In the genomic region with DNA sequence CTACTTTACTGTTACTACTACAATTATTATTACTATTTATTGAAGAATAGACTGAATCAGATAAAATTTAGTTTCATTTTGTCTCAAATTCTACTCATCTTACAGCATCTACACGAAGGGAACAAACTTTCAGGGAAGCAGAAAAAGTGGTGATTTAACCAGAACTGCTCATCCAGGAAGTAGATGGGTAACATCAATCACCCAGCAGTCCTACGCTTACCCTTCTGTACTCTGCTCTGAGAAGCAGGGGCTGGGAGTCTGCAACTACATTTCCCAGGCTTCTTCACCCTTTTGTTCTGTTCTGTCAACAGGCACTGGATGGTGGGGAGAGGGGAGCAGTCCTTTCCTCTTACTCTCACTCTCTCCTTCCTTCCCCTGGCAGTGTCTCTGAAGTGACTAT, we compare ENCODE assay signal across 29 cellular contexts. TPM values are rescaled to one million over a fixed set of nuclear protein-coding genes. Genes with fewer than 3 reads are reported as not detected.
DNase-seq lines count a peak whose midpoint lies in the region; ATAC-seq lines count a peak whose summit lies in the region.
"Had no signal": no experiment of that assay in that cellular context is flagged by ENCODE, and none has a peak within 500 bp of the region (broad histone marks: within the 10 kb centered on the region; RNA-seq: fewer than 3 reads in every experiment).

No MANE protein-coding gene starts in this region.

- H3K36me3 Mint-ChIP-seq in activated CD4-positive, alpha-beta T cell treated with anti-CD3 and anti-CD28 coated beads, Interleukin-2, amount 10 ng/mL, durations not matched to agents 24 days and 14 days (ENCODE audit: low read depth), result peaks cover 44% of the 10 kb centered on the region
- H3K36me3 Mint-ChIP-seq in activated naive CD8-positive, alpha-beta T cell treated with anti-CD3 and anti-CD28 coated beads, Interleukin-2, amount 10 ng/mL, durations not matched to agents 7 days and 5 days, result peaks cover 56% of the 10 kb centered on the region
- peaks cover 25% of the 10 kb centered on the region for H3K36me3 Mint-ChIP-seq in activated naive CD8-positive, alpha-beta T cell treated with anti-CD3 and anti-CD28 coated beads, Interleukin-2, amount 50 U/mL, for 24 hours (ENCODE audit: low read depth)
- peaks cover 5% of the 10 kb centered on the region for H3K36me3 Mint-ChIP-seq in T-helper 17 cell (ENCODE audit: low read depth)
- H3K36me3 Mint-ChIP-seq in naive thymus-derived CD4-positive, alpha-beta T cell, result peaks cover 12 to 56% (median 39%) of the 10 kb centered on the region in 5 donors

- H3K4me3 Mint-ChIP-seq in activated CD4-positive, alpha-beta T cell treated with anti-CD3 and anti-CD28 coated beads, Interleukin-2, amount 10 ng/mL, durations not matched to agents 24 days and 14 days, result no peak overlapping the region
- H3K4me3 Mint-ChIP-seq in activated naive CD8-positive, alpha-beta T cell treated with anti-CD3 and anti-CD28 coated beads, Interleukin-2, amount 10 ng/mL, durations not matched to agents 7 days and 5 days, result no peak overlapping the region
- H3K4me3 Mint-ChIP-seq in activated naive CD8-positive, alpha-beta T cell treated with anti-CD3 and anti-CD28 coated beads, Interleukin-2, amount 50 U/mL, for 24 hours, result no peak overlapping the region
- H3K4me3 Mint-ChIP-seq in T-helper 17 cell, result peak overlapping the region; percentile 39
- peak overlapping the region in 4 of 10 donors; percentile 5 to 44 (median 24) for H3K4me3 Mint-ChIP-seq in naive thymus-derived CD4-positive, alpha-beta T cell
- H3K4me3 Mint-ChIP-seq: CD4-positive, alpha-beta T cell; GM23338; HFFc6 had no signal

- H3K27ac ChIP-seq in naive thymus-derived CD4-positive, alpha-beta T cell (ENCODE audit: low read depth, low read length), result no peak overlapping the region
- H3K27ac ChIP-seq: BLaER1 had no signal

- peak; percentile 79 for ATAC-seq in activated naive CD8-positive, alpha-beta T cell treated with anti-CD3 and anti-CD28 coated beads, Interleukin-2, amount 10 ng/mL, durations not matched to agents 7 days and 5 days (ENCODE audit: low read depth)
- no peak for ATAC-seq in activated naive CD8-positive, alpha-beta T cell treated with anti-CD3 and anti-CD28 coated beads, Interleukin-2, amount 50 U/mL, for 24 hours
- no peak for ATAC-seq in T-helper 17 cell
- peak; percentile 24 for ATAC-seq in naive thymus-derived CD4-positive, alpha-beta T cell
- ATAC-seq: GM12878, GM23338, HepG2, K562 had no signal

- DNase-seq in activated CD4-positive, alpha-beta T cell treated with anti-CD3 and anti-CD28 coated beads, Interleukin-2, amount 10 ng/mL, durations not matched to agents 24 days and 14 days, result no peak
- DNase-seq in activated CD4-positive, alpha-beta T cell treated with anti-CD3 and anti-CD28 coated beads for 4 hours, result no peak
- no peak for DNase-seq in activated naive CD8-positive, alpha-beta T cell treated with anti-CD3 and anti-CD28 coated beads, Interleukin-2, amount 10 ng/mL, durations not matched to agents 7 days and 5 days
- DNase-seq in activated naive CD8-positive, alpha-beta T cell treated with anti-CD3 and anti-CD28 coated beads, Interleukin-2, amount 50 U/mL, for 24 hours, result no peak
- no peak for DNase-seq in T-helper 17 cell
- DNase-seq in naive thymus-derived CD4-positive, alpha-beta T cell, result peak in 1 of 9 donors; percentile 4
- DNase-seq in stimulated activated naive CD4-positive, alpha-beta T cell treated with Interleukin-2 at 50 U/mL for 16 hours (lab: John Stamatoyannopoulos, UW), result no peak
- DNase-seq in NCI-H128 (lab: John Stamatoyannopoulos, UW; ENCODE audit: unreplicated experiment), result no peak
- DNase-seq: Caco-2; CD4-positive, alpha-beta T cell; DMS 273 treated with DMSO at 0.1 percent for 48 hours; DMS79; EL; GDM1; HFFc6; Kasumi-1; NCI-H1105; NCI-H146; NCI-H1930; NCI-H2107; NCI-H524; NCI-H774; SIG-M5 had no signal

- H3K4me3 ChIP-seq in naive thymus-derived CD4-positive, alpha-beta T cell (ENCODE audit: low read length), result no peak overlapping the region
- H3K4me3 ChIP-seq: BLaER1, GM12878, GM23338, HAP-1, K562 had no signal

- CTCF ChIA-PET in naive thymus-derived CD4-positive, alpha-beta T cell (lab: Charles Lee), result no interaction called here

- intact Hi-C loops in activated CD4-positive, alpha-beta T cell treated with anti-CD3 and anti-CD28 coated beads, Interleukin-2, amount 10 ng/mL, durations not matched to agents 24 days and 14 days (cut with micrococcal nuclease), result no loop called here
- intact Hi-C loops in naive thymus-derived CD4-positive, alpha-beta T cell (cut with micrococcal nuclease), result no loop called here

- H3K36me3 ChIP-seq in naive thymus-derived CD4-positive, alpha-beta T cell (ENCODE audit: control insufficient read depth in 2 of 3, insufficient read depth in 3 of 3, low read length in 3 of 3), result peaks cover 0 to 10% (median 0%) of the 10 kb centered on the region in 3 experiments

- H3K9me3 ChIP-seq in T-helper 17 cell (ENCODE audit: control insufficient read depth, low read length, poor library complexity, severe bottlenecking), result no peaks in the 10 kb centered on the region
- H3K9me3 ChIP-seq in naive thymus-derived CD4-positive, alpha-beta T cell (ENCODE audit: control insufficient read depth in 2 of 3, low read length in 3 of 3), result no peaks in the 10 kb centered on the region
- H3K9me3 ChIP-seq: HAP-1 had no signal

- no peaks in the 10 kb centered on the region for H3K27me3 Mint-ChIP-seq in activated CD4-positive, alpha-beta T cell treated with anti-CD3 and anti-CD28 coated beads, Interleukin-2, amount 10 ng/mL, durations not matched to agents 24 days and 14 days
- H3K27me3 Mint-ChIP-seq in activated naive CD8-positive, alpha-beta T cell treated with anti-CD3 and anti-CD28 coated beads, Interleukin-2, amount 10 ng/mL, durations not matched to agents 7 days and 5 days, result no peaks in the 10 kb centered on the region
- no peaks in the 10 kb centered on the region for H3K27me3 Mint-ChIP-seq in activated naive CD8-positive, alpha-beta T cell treated with anti-CD3 and anti-CD28 coated beads, Interleukin-2, amount 50 U/mL, for 24 hours
- no peaks in the 10 kb centered on the region for H3K27me3 Mint-ChIP-seq in T-helper 17 cell
- H3K27me3 Mint-ChIP-seq in naive thymus-derived CD4-positive, alpha-beta T cell, result no peaks in the 10 kb centered on the region
- H3K27me3 Mint-ChIP-seq: CD4-positive, alpha-beta T cell had no signal

- H3K4me1 ChIP-seq in naive thymus-derived CD4-positive, alpha-beta T cell (ENCODE audit: control insufficient read depth in 2 of 2, insufficient read depth in 2 of 2, low read length in 2 of 2), result peaks cover 0 to 2% of the 10 kb centered on the region in 2 donors
- H3K4me1 ChIP-seq: BLaER1, Caco-2 had no signal

- POLR2A ChIA-PET in activated naive CD8-positive, alpha-beta T cell treated with anti-CD3 and anti-CD28 coated beads, Interleukin-2, amount 10 ng/mL, durations not matched to agents 7 days and 5 days (lab: Charles Lee), result no interaction called here
- POLR2A ChIA-PET in naive thymus-derived CD4-positive, alpha-beta T cell (lab: Charles Lee), result no interaction called here

- peaks cover 3% of the 10 kb centered on the region for H3K9me3 Mint-ChIP-seq in activated CD4-positive, alpha-beta T cell treated with anti-CD3 and anti-CD28 coated beads, Interleukin-2, amount 10 ng/mL, durations not matched to agents 24 days and 14 days
- H3K9me3 Mint-ChIP-seq in activated naive CD8-positive, alpha-beta T cell treated with anti-CD3 and anti-CD28 coated beads, Interleukin-2, amount 10 ng/mL, durations not matched to agents 7 days and 5 days, result peaks cover 8% of the 10 kb centered on the region
- peaks cover 5% of the 10 kb centered on the region for H3K9me3 Mint-ChIP-seq in activated naive CD8-positive, alpha-beta T cell treated with anti-CD3 and anti-CD28 coated beads, Interleukin-2, amount 50 U/mL, for 24 hours
- peaks cover 0 to 10% (median 0%) of the 10 kb centered on the region in 11 donors for H3K9me3 Mint-ChIP-seq in naive thymus-derived CD4-positive, alpha-beta T cell
- H3K9me3 Mint-ChIP-seq: HFFc6 had no signal

- peak overlapping the region; percentile 1 for H3K27ac Mint-ChIP-seq in activated CD4-positive, alpha-beta T cell treated with anti-CD3 and anti-CD28 coated beads, Interleukin-2, amount 10 ng/mL, durations not matched to agents 24 days and 14 days
- H3K27ac Mint-ChIP-seq in activated naive CD8-positive, alpha-beta T cell treated with anti-CD3 and anti-CD28 coated beads, Interleukin-2, amount 10 ng/mL, durations not matched to agents 7 days and 5 days, result peak overlapping the region; percentile 72
- H3K27ac Mint-ChIP-seq in activated naive CD8-positive, alpha-beta T cell treated with anti-CD3 and anti-CD28 coated beads, Interleukin-2, amount 50 U/mL, for 24 hours, result no peak overlapping the region
- H3K27ac Mint-ChIP-seq in T-helper 17 cell, result peak overlapping the region; percentile 70
- H3K27ac Mint-ChIP-seq in naive thymus-derived CD4-positive, alpha-beta T cell, result peak overlapping the region in 2 of 9 donors; percentile 29 to 42
- H3K27ac Mint-ChIP-seq: CD4-positive, alpha-beta T cell; GM23338; HFFc6 had no signal

- H3K27me3 ChIP-seq in naive thymus-derived CD4-positive, alpha-beta T cell (ENCODE audit: control insufficient read depth in 2 of 2, insufficient read depth in 2 of 2, low read length in 2 of 2), result no peaks in the 10 kb centered on the region
- H3K27me3 ChIP-seq: BLaER1 had no signal

- H3K4me1 Mint-ChIP-seq in activated CD4-positive, alpha-beta T cell treated with anti-CD3 and anti-CD28 coated beads, Interleukin-2, amount 10 ng/mL, durations not matched to agents 24 days and 14 days, result peaks cover 7% of the 10 kb centered on the region
- peaks cover 10% of the 10 kb centered on the region for H3K4me1 Mint-ChIP-seq in activated naive CD8-positive, alpha-beta T cell treated with anti-CD3 and anti-CD28 coated beads, Interleukin-2, amount 10 ng/mL, durations not matched to agents 7 days and 5 days
- peaks cover 3% of the 10 kb centered on the region for H3K4me1 Mint-ChIP-seq in activated naive CD8-positive, alpha-beta T cell treated with anti-CD3 and anti-CD28 coated beads, Interleukin-2, amount 50 U/mL, for 24 hours
- peaks cover 6% of the 10 kb centered on the region for H3K4me1 Mint-ChIP-seq in T-helper 17 cell
- H3K4me1 Mint-ChIP-seq in naive thymus-derived CD4-positive, alpha-beta T cell, result peaks cover 1 to 15% (median 10%) of the 10 kb centered on the region in 7 donors

RNA-seq across cellular contexts. Expression of a gene that starts 31.4 kb away (rescaled TPM):
- total RNA-seq in activated CD4-positive, alpha-beta T cell treated with anti-CD3 and anti-CD28 coated beads, Interleukin-2, amount 10 ng/mL, durations not matched to agents 24 days and 14 days, result 4.4 and 5.9 TPM in 2 replicates
- total RNA-seq in activated naive CD8-positive, alpha-beta T cell treated with anti-CD3 and anti-CD28 coated beads, Interleukin-2, amount 10 ng/mL, durations not matched to agents 7 days and 5 days, result 1 to 10 TPM; 3.1 to 4.1 TPM
- 1 to 10 TPM; 5.7 to 6.2 TPM for total RNA-seq in T-helper 17 cell
- total RNA-seq in naive thymus-derived CD4-positive, alpha-beta T cell, result 1 to 10 TPM; 5.3 to 8.7 (median 7.4) TPM
- 10 to 100 TPM in 1 of 2 donors, 1 to 10 TPM in 1; 4.9 to 10.4 TPM for polyA plus RNA-seq in naive thymus-derived CD4-positive, alpha-beta T cell

RNA-seq across cellular contexts. Expression of a gene that starts 54.7 kb away (rescaled TPM):
- total RNA-seq in activated CD4-positive, alpha-beta T cell treated with anti-CD3 and anti-CD28 coated beads, Interleukin-2, amount 10 ng/mL, durations not matched to agents 24 days and 14 days, result 22.5 and 25.3 TPM in 2 replicates
- 10 to 100 TPM; 34.6 to 38.8 TPM for total RNA-seq in activated naive CD8-positive, alpha-beta T cell treated with anti-CD3 and anti-CD28 coated beads, Interleukin-2, amount 10 ng/mL, durations not matched to agents 7 days and 5 days
- total RNA-seq in T-helper 17 cell, result 10 to 100 TPM; 13.7 to 14.4 TPM
- 10 to 100 TPM in 4 of 5 experiments, 1 to 10 TPM in 1; 9.3 to 25.1 (median 22.4) TPM for total RNA-seq in naive thymus-derived CD4-positive, alpha-beta T cell
- 1 to 10 TPM; 3.2 to 4.3 TPM for polyA plus RNA-seq in naive thymus-derived CD4-positive, alpha-beta T cell

Comparison
In these comparisons a context has a peak if more than half of its experiments do, and no peak if none do; other contexts are left out.
1. ATAC-seq: peak in activated naive CD8-positive, alpha-beta T cell treated with anti-CD3 and anti-CD28 coated beads, Interleukin-2, amount 10 ng/mL, durations not matched to agents 7 days and 5 days (single experiment) and naive thymus-derived CD4-positive, alpha-beta T cell (single experiment); none in activated naive CD8-positive, alpha-beta T cell treated with anti-CD3 and anti-CD28 coated beads, Interleukin-2, amount 50 U/mL, for 24 hours (single experiment) and T-helper 17 cell (single experiment).